10 cellular contexts compared by ENCODE assay signal in the genomic region with DNA sequence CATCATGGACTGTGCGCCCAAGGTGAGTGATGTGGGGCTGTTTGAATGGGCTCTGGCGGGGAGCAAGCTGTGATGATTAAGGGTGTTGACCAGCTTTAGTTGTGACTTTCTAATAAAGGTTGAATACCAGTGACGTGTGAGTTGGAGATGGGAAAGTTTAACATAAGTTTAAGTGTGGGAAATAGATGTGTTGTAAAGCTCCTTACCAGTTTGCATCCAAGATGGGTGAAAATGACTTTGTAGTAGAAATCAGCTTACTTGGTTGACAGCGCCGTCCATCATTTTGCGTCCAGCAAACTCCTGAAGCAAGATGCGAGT. TPM values are rescaled to one million over a fixed set of nuclear protein-coding genes. Genes with fewer than 3 reads are reported as not detected.
DNase-seq lines count a peak whose midpoint lies in the region; ATAC-seq and TF ChIP-seq lines count a peak whose summit lies in the region.
"Had no signal": no experiment of that assay in that cellular context is flagged by ENCODE, and none has a peak within 500 bp of the region (broad histone marks: within the 10 kb centered on the region; RNA-seq: fewer than 3 reads in every experiment).

No MANE protein-coding gene starts in this region.

- no peaks in the 10 kb centered on the region for H3K9me3 ChIP-seq in AG04450 (ENCODE audit: control insufficient read depth, insufficient read depth, low read length)
- no peaks in the 10 kb centered on the region for H3K9me3 ChIP-seq in KOPT-K1 (ENCODE audit: insufficient read depth, low read length, poor library complexity, severe bottlenecking)
- H3K9me3 ChIP-seq in naive thymus-derived CD4-positive, alpha-beta T cell (ENCODE audit: control insufficient read depth in 2 of 3, low read length in 3 of 3) = no peaks in the 10 kb centered on the region

- intact Hi-C loops in naive thymus-derived CD4-positive, alpha-beta T cell (cut with micrococcal nuclease) = loop anchor here (1.0 to 2.0 kb wide), 6 partner anchors 10 to 56 kb away; partner anchors contain the start of genes AURKA (in 2 of the 2), CSTF1 (in 2 of the 2) and RTF2 (in 2 of the 2)

- DNase-seq in AG04450 (ENCODE audit: low read depth, low spot score) (no peak), NOMO-1 treated with DMSO at 0.1 percent for 48 hours (lab: John Stamatoyannopoulos, UW; ENCODE audit: unreplicated experiment) (no peak)
- DNase-seq in central memory CD8-positive, alpha-beta T cell (ENCODE audit: low spot score in 2 of 2) = no peak
- DNase-seq in naive thymus-derived CD4-positive, alpha-beta T cell = no peak
- DNase-seq: COR-L47, PC-9 had no signal

- no peaks in the 10 kb centered on the region for H3K27me3 Mint-ChIP-seq in central memory CD8-positive, alpha-beta T cell
- H3K27me3 Mint-ChIP-seq in naive thymus-derived CD4-positive, alpha-beta T cell = no peaks in the 10 kb centered on the region

- no peaks in the 10 kb centered on the region for H3K27me3 ChIP-seq in AG04450 (ENCODE audit: control insufficient read depth, insufficient read depth, low read length)
- H3K27me3 ChIP-seq in naive thymus-derived CD4-positive, alpha-beta T cell (ENCODE audit: control insufficient read depth in 2 of 2, insufficient read depth in 2 of 2, low read length in 2 of 2) = no peaks in the 10 kb centered on the region

- POLR2A ChIA-PET in AG04450 (lab: Yijun Ruan, JAX) = interaction anchor here (0.7 to 2.7 kb wide), 9 partner anchors 10 to 56 kb away, joined by 3 to 42 read pairs (median 6); partner anchors contain the start of genes AURKA and RTF2
- POLR2A ChIA-PET in naive thymus-derived CD4-positive, alpha-beta T cell (lab: Charles Lee) = interaction anchor here (0.5 to 5.5 kb wide), 12 partner anchors 11 to 980 kb away, joined by 3 to 67 read pairs (median 17); partner anchors contain the start of genes AURKA, CSTF1, FAM210B and RTF2

- H3K27ac ChIP-seq in AG04450 (ENCODE audit: low read depth, low read length) = peak overlapping the region; percentile 93
- H3K27ac ChIP-seq in KOPT-K1 (ENCODE audit: low read depth, low read length, poor library complexity, severe bottlenecking) = peak overlapping the region; percentile 62
- peak overlapping the region; percentile 78 for H3K27ac ChIP-seq in naive thymus-derived CD4-positive, alpha-beta T cell (ENCODE audit: low read depth, low read length)
- H3K27ac ChIP-seq: PC-9 had no signal

- CTCF ChIA-PET in AG04450 (lab: Charles Lee) = interaction anchor here (1.2 to 1.9 kb wide), 2 partner anchors 10 to 14 kb away, joined by 3 to 7 read pairs; no protein-coding TSS in a partner anchor
- CTCF ChIA-PET in naive thymus-derived CD4-positive, alpha-beta T cell (lab: Charles Lee) = interaction anchor here (0.9 to 2.3 kb wide), 9 partner anchors 10 to 90 kb away, joined by 3 to 11 read pairs (median 3); partner anchors contain the start of gene FAM210B

- H3K36me3 ChIP-seq in KOPT-K1 (ENCODE audit: insufficient read depth, low read length) = peaks cover 35% of the 10 kb centered on the region
- peaks cover 2 to 4% (median 4%) of the 10 kb centered on the region in 3 experiments for H3K36me3 ChIP-seq in naive thymus-derived CD4-positive, alpha-beta T cell (ENCODE audit: control insufficient read depth in 2 of 3, insufficient read depth in 3 of 3, low read length in 3 of 3)

- TF ChIP-seq CTCF in AG04450 (IDR thresholded peaks at IDR 0.05; ENCODE audit: low read depth, low read length) = no peak

- H3K9me3 Mint-ChIP-seq in central memory CD8-positive, alpha-beta T cell = no peaks in the 10 kb centered on the region
- H3K9me3 Mint-ChIP-seq in naive thymus-derived CD4-positive, alpha-beta T cell = peaks cover 0 to 12% (median 0%) of the 10 kb centered on the region in 11 donors

- peaks cover 29% of the 10 kb centered on the region for H3K4me1 Mint-ChIP-seq in central memory CD8-positive, alpha-beta T cell
- peaks cover 35 to 70% (median 66%) of the 10 kb centered on the region in 7 donors for H3K4me1 Mint-ChIP-seq in naive thymus-derived CD4-positive, alpha-beta T cell

- peak overlapping the region; percentile 87 for H3K27ac Mint-ChIP-seq in central memory CD8-positive, alpha-beta T cell (ENCODE audit: low read depth)
- peak overlapping the region; percentile 89 to 99 (median 97) for H3K27ac Mint-ChIP-seq in naive thymus-derived CD4-positive, alpha-beta T cell

- peaks cover 26 to 38% of the 10 kb centered on the region in 2 donors for H3K4me1 ChIP-seq in naive thymus-derived CD4-positive, alpha-beta T cell (ENCODE audit: control insufficient read depth in 2 of 2, insufficient read depth in 2 of 2, low read length in 2 of 2)

- no peak for ATAC-seq in central memory CD8-positive, alpha-beta T cell (replicated peaks; ENCODE audit: extremely low read depth, poor library complexity, severe bottlenecking)
- ATAC-seq in naive thymus-derived CD4-positive, alpha-beta T cell = no peak
- ATAC-seq in GM19324 (IDR thresholded peaks at IDR 0.05; ENCODE audit: low FRiP score, unreplicated experiment) = no peak
- ATAC-seq in GM21526 (IDR thresholded peaks at IDR 0.05; ENCODE audit: low FRiP score, unreplicated experiment) = no peak
- no peak for ATAC-seq in GM21529 (IDR thresholded peaks at IDR 0.05; ENCODE audit: unreplicated experiment)

- H3K4me3 Mint-ChIP-seq in central memory CD8-positive, alpha-beta T cell = peak overlapping the region; percentile 83
- peak overlapping the region; percentile 88 to 97 (median 92) for H3K4me3 Mint-ChIP-seq in naive thymus-derived CD4-positive, alpha-beta T cell

- peak overlapping the region; percentile 66 for H3K4me3 ChIP-seq in AG04450 (ENCODE audit: low read depth, low read length)
- H3K4me3 ChIP-seq in naive thymus-derived CD4-positive, alpha-beta T cell (ENCODE audit: low read length) = peak overlapping the region; percentile 71
- H3K4me3 ChIP-seq: PC-9 had no signal

- H3K36me3 Mint-ChIP-seq in central memory CD8-positive, alpha-beta T cell (ENCODE audit: insufficient read depth) = peaks cover 11% of the 10 kb centered on the region
- peaks cover 0 to 42% (median 6%) of the 10 kb centered on the region in 5 donors for H3K36me3 Mint-ChIP-seq in naive thymus-derived CD4-positive, alpha-beta T cell

RNA-seq across cellular contexts. Expression of gene CASS4, which starts 0.4 kb away (rescaled TPM):
- polyA plus RNA-seq in AG04450 (2011; rRNA removed) = 36.8 and 41.0 TPM in 2 replicates
- polyA minus RNA-seq in AG04450 (2011; rRNA and poly(A)+ RNA removed) = 56.9 and 69.4 TPM in 2 replicates
- 10 to 100 TPM in 4 of 5 experiments, 1 to 10 TPM in 1; 8.0 to 16.9 (median 14.3) TPM for total RNA-seq in naive thymus-derived CD4-positive, alpha-beta T cell
- 10 to 100 TPM in 1 of 2 donors, 1 to 10 TPM in 1; 6.8 to 10.7 TPM for polyA plus RNA-seq in naive thymus-derived CD4-positive, alpha-beta T cell

RNA-seq across cellular contexts. Expression of gene CSTF1, which starts 20.0 kb away (rescaled TPM):
- 70.9 and 74.4 TPM in 2 replicates for polyA plus RNA-seq in AG04450 (2011; rRNA removed)
- polyA minus RNA-seq in AG04450 (2011; rRNA and poly(A)+ RNA removed) = 104 and 106 TPM in 2 replicates
- total RNA-seq in naive thymus-derived CD4-positive, alpha-beta T cell = 10 to 100 TPM; 16.4 to 50.7 (median 46.7) TPM
- polyA plus RNA-seq in naive thymus-derived CD4-positive, alpha-beta T cell = 10 to 100 TPM; 31.5 to 35.9 TPM

RNA-seq across cellular contexts. Expression of gene AURKA, which starts 20.4 kb away (rescaled TPM):
- 28.5 and 31.0 TPM in 2 replicates for polyA plus RNA-seq in AG04450 (2011; rRNA removed)
- 23.4 and 24.1 TPM in 2 replicates for polyA minus RNA-seq in AG04450 (2011; rRNA and poly(A)+ RNA removed)
- 10 to 100 TPM in 1 of 5 experiments, 1 to 10 TPM in 3, under 1 TPM in 1; 0.95 to 44.1 (median 1.2) TPM for total RNA-seq in naive thymus-derived CD4-positive, alpha-beta T cell
- under 1 TPM; 0.43 to 0.64 TPM for polyA plus RNA-seq in naive thymus-derived CD4-positive, alpha-beta T cell

RNA-seq across cellular contexts. Expression of gene FAM210B, which starts 53.7 kb away (rescaled TPM):
- polyA plus RNA-seq in AG04450 (2011; rRNA removed) = 72.6 and 81.0 TPM in 2 replicates
- polyA minus RNA-seq in AG04450 (2011; rRNA and poly(A)+ RNA removed) = 30.6 and 35.2 TPM in 2 replicates
- total RNA-seq in naive thymus-derived CD4-positive, alpha-beta T cell = 10 to 100 TPM in 4 of 5 experiments, 1 to 10 TPM in 1; 8.1 to 31.8 (median 19.4) TPM
- 10 to 100 TPM; 40.7 to 43.2 TPM for polyA plus RNA-seq in naive thymus-derived CD4-positive, alpha-beta T cell

RNA-seq across cellular contexts. Expression of gene RTF2, which starts 56.0 kb away (rescaled TPM):
- 147 TPM in 2 replicates for polyA plus RNA-seq in AG04450 (2011; rRNA removed)
- 68.2 and 73.1 TPM in 2 replicates for polyA minus RNA-seq in AG04450 (2011; rRNA and poly(A)+ RNA removed)
- total RNA-seq in naive thymus-derived CD4-positive, alpha-beta T cell = 100 to 1,000 TPM in 1 of 5 experiments, 10 to 100 TPM in 4; 62.5 to 118 (median 72.0) TPM
- polyA plus RNA-seq in naive thymus-derived CD4-positive, alpha-beta T cell = 100 to 1,000 TPM; 156 to 157 TPM

Comparison
In these comparisons a context has a peak if more than half of its experiments do, and no peak if none do; other contexts are left out.
1. RNA of gene AURKA, which starts 20.4 kb away (polyA plus RNA-seq): 28.5 to 31.0 TPM in AG04450; 0.43 to 0.64 TPM in naive thymus-derived CD4-positive, alpha-beta T cell; every median in the first group is over 10 times any median in the second.
2. Peak in every context shown above with its lines, with median percentiles within 50 percentile points of each other: H3K27ac ChIP-seq.